In the genomic region with DNA sequence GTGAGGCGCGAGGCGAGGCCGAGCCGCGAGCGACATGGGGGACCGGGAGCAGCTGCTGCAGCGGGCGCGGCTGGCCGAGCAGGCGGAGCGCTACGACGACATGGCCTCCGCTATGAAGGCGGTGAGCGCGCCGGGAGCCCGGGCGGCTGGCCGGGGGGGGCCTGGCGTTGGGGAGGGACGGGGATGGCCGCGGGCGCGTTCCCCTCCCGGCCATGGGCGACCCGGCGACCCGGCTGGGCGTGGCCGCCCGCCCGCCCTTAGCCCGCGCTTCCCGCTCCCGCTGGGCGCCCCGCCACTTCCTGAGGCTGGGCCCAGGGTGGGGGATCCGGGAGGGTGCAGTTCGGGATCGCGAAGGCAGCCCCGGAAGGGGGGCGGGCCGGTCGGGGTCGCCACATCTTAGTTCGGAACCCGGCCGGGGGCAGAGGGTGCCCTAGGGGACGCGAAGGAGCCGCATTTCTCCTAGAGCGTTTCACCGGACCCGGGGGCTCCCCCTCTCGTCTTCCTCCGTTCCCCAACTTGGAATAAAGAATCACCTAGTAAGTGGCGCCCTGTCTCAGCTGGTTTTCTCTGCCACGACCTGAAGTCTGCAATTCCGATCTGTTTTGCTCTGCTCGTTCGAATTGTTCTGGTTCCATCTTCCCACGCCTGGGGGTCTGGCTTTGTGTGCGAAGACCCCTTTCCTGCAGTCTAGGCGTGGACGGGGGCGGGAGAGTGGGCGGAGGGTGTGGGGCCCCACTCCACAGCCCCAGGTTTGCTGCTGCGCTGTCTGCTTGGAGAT, we compare ENCODE assay signal across 1 cellular context.
A peak's percentile ranks its signal among the peaks of the same experiment; 100 is the strongest.
TF ChIP-seq lines count a peak whose summit lies in the region.

No MANE protein-coding gene starts in this region.

TF ChIP-seq in K562, 482 proteins besides CTCF, POLR2A, EP300 and RAD21 (continued from another document):
- TF ChIP-seq, protein P1, sequence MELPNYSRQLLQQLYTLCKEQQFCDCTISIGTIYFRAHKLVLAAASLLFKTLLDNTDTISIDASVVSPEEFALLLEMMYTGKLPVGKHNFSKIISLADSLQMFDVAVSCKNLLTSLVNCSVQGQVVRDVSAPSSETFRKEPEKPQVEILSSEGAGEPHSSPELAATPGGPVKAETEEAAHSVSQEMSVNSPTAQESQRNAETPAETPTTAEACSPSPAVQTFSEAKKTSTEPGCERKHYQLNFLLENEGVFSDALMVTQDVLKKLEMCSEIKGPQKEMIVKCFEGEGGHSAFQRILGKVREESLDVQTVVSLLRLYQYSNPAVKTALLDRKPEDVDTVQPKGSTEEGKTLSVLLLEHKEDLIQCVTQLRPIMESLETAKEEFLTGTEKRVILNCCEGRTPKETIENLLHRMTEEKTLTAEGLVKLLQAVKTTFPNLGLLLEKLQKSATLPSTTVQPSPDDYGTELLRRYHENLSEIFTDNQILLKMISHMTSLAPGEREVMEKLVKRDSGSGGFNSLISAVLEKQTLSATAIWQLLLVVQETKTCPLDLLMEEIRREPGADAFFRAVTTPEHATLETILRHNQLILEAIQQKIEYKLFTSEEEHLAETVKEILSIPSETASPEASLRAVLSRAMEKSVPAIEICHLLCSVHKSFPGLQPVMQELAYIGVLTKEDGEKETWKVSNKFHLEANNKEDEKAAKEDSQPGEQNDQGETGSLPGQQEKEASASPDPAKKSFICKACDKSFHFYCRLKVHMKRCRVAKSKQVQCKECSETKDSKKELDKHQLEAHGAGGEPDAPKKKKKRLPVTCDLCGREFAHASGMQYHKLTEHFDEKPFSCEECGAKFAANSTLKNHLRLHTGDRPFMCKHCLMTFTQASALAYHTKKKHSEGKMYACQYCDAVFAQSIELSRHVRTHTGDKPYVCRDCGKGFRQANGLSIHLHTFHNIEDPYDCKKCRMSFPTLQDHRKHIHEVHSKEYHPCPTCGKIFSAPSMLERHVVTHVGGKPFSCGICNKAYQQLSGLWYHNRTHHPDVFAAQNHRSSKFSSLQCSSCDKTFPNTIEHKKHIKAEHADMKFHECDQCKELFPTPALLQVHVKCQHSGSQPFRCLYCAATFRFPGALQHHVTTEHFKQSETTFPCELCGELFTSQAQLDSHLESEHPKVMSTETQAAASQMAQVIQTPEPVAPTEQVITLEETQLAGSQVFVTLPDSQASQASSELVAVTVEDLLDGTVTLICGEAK (IDR thresholded peaks at IDR 0.05): 0 out of 2 replicates have a peak, but pooled peaks have one; percentile 30
- TF ChIP-seq, protein P1 (CRISPR knock-in tag; IDR thresholded peaks at IDR 0.05): no peak
- no peak for TF ChIP-seq ZNF347 (CRISPR knock-in tag; IDR thresholded peaks at IDR 0.05; ENCODE audit: low read depth)
- peak; percentile 5; the same call in 1 of the 2 replicates for TF ChIP-seq SIN3B (IDR thresholded peaks at IDR 0.05; ENCODE audit: low read depth)
- TF ChIP-seq, protein P2, sequence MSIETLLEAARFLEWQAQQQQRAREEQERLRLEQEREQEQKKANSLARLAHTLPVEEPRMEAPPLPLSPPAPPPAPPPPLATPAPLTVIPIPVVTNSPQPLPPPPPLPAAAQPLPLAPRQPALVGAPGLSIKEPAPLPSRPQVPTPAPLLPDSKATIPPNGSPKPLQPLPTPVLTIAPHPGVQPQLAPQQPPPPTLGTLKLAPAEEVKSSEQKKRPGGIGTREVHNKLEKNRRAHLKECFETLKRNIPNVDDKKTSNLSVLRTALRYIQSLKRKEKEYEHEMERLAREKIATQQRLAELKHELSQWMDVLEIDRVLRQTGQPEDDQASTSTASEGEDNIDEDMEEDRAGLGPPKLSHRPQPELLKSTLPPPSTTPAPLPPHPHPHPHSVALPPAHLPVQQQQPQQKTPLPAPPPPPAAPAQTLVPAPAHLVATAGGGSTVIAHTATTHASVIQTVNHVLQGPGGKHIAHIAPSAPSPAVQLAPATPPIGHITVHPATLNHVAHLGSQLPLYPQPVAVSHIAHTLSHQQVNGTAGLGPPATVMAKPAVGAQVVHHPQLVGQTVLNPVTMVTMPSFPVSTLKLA (conservative IDR thresholded peaks at IDR 0.05): 0 out of 4 replicates have a peak, but pooled peaks of 1 of the 2 experiments have one; percentile 33
- TF ChIP-seq EZH2 (IDR thresholded peaks at IDR 0.05; ENCODE audit: borderline replicate concordance, low read depth, low read length): no peak
- TF ChIP-seq TBP (optimal IDR thresholded peaks at IDR 0.05; ENCODE audit: low read depth, low read length): no peak
